ENCODE assay signal across 10 cellular contexts in genomic region chr22:42743501-42743991, GRCh38. TPM values are rescaled to one million over a fixed set of nuclear protein-coding genes. Genes with fewer than 3 reads are reported as not detected.
DNase-seq lines count a peak whose midpoint lies in the region; ATAC-seq and TF ChIP-seq lines count a peak whose summit lies in the region.
"Had no signal": no experiment of that assay in that cellular context is flagged by ENCODE, and none has a peak within 500 bp of the region (broad histone marks: within the 10 kb centered on the region; RNA-seq: fewer than 3 reads in every experiment).

No MANE protein-coding gene starts in this region.

- 0 out of 2 replicates have a peak, but pooled peaks cover 4% of the 10 kb centered on the region for H3F3A ChIP-seq in GM23338 (replicated peaks; ENCODE audit: low read depth)

- peaks cover 33% of the 10 kb centered on the region for H3K4me1 Mint-ChIP-seq in GM23338
- peaks cover 25% of the 10 kb centered on the region for H3K4me1 Mint-ChIP-seq in chondrocyte (ENCODE audit: low read depth)

- H3K36me3 Mint-ChIP-seq in GM23338 (ENCODE audit: low read depth) (no peaks in the 10 kb centered on the region), chondrocyte (ENCODE audit: low read depth) (no peaks in the 10 kb centered on the region)

- H3K27ac ChIP-seq in GM23338 (ENCODE audit: low read depth): no peak overlapping the region

- H3K27me3 Mint-ChIP-seq in GM23338 (ENCODE audit: insufficient read depth, low read depth, poor library complexity) (peaks cover 14% of the 10 kb centered on the region), chondrocyte (ENCODE audit: low read depth) (no peaks in the 10 kb centered on the region)

- no peak overlapping the region for H3K4me2 ChIP-seq in GM23338

- TF ChIP-seq CTCF in GM23338 (conservative IDR thresholded peaks at IDR 0.05; ENCODE audit: low read depth in 2 of 2) (no peak), chondrocyte (IDR thresholded peaks at IDR 0.05) (no peak)

- H3K9me3 Mint-ChIP-seq in GM23338: no peaks in the 10 kb centered on the region; the same call in 2 of the 3 replicates
- H3K9me3 Mint-ChIP-seq in chondrocyte (ENCODE audit: low read depth): no peaks in the 10 kb centered on the region
- H3K9me3 Mint-ChIP-seq: activated T-helper 2 cell treated with anti-CD3 and anti-CD28 coated beads, Interferon-gamma antibody, Interleukin-2, Interleukin-4, amounts not matched to agents 10 μg/mL and 5 μg/mL and 100 μg/mL, durations not matched to agents 14 hours and 24 hours and 36 hours had no signal

- H3K4me1 ChIP-seq in GM23338 (ENCODE audit: insufficient read depth): peaks cover 11% of the 10 kb centered on the region

- H3K27ac Mint-ChIP-seq in GM23338: no peak overlapping the region
- peak overlapping the region; percentile 89 for H3K27ac Mint-ChIP-seq in chondrocyte (ENCODE audit: unreplicated experiment)
- H3K27ac Mint-ChIP-seq: activated T-helper 2 cell treated with anti-CD3 and anti-CD28 coated beads, Interferon-gamma antibody, Interleukin-2, Interleukin-4, amounts not matched to agents 10 μg/mL and 5 μg/mL and 100 μg/mL, durations not matched to agents 14 hours and 24 hours and 36 hours had no signal

- H3K27me3 ChIP-seq in GM23338 (ENCODE audit: insufficient read depth): no peaks in the 10 kb centered on the region

- peak; percentile 48 for DNase-seq in GM23338 (ENCODE audit: low spot score)
- no peak for DNase-seq in chondrocyte (ENCODE audit: low spot score)
- DNase-seq in left kidney (ENCODE audit: low read depth, low spot score): peak; percentile 45
- DNase-seq in stromal cell of bone marrow (ENCODE audit: low read depth): peak; percentile 98
- no peak for DNase-seq in NK-92 treated with Interleukin-12 subunit alpha and Interleukin-12 subunit beta, amount 100 ng/mL, for 24 hours (lab: John Stamatoyannopoulos, UW)

- no peaks in the 10 kb centered on the region for H3K9me2 ChIP-seq in GM23338 (ENCODE audit: insufficient read depth)

- H4K20me1 ChIP-seq in GM23338 (replicated peaks; ENCODE audit: insufficient read depth): no peaks in the 10 kb centered on the region

- H3K4me3 Mint-ChIP-seq in GM23338 (no peak overlapping the region), chondrocyte (ENCODE audit: unreplicated experiment) (no peak overlapping the region)

- H2AFZ ChIP-seq in GM23338: peak overlapping the region; percentile 80

- ATAC-seq in GM23338 (peak; percentile 75), GM18907 (IDR thresholded peaks at IDR 0.05; ENCODE audit: unreplicated experiment) (no peak), GM18873 (IDR thresholded peaks at IDR 0.05; ENCODE audit: low FRiP score, unreplicated experiment) (no peak), HG02840 (IDR thresholded peaks at IDR 0.05; ENCODE audit: low FRiP score, unreplicated experiment) (no peak)

- no peak overlapping the region for H3K4me3 ChIP-seq in GM23338

- H3K79me2 ChIP-seq in GM23338 (replicated peaks; ENCODE audit: insufficient read depth): no peaks in the 10 kb centered on the region

- H3K36me3 ChIP-seq in GM23338 (ENCODE audit: insufficient read depth): no peaks in the 10 kb centered on the region

TF ChIP-seq in GM23338, 12 proteins besides CTCF, POLR2A, EP300 and RAD21:
- TF ChIP-seq CREB1 (CRISPR knock-in tag; IDR thresholded peaks at IDR 0.05; ENCODE audit: low read depth) (no peak), ZNF331 (CRISPR knock-in tag; IDR thresholded peaks at IDR 0.05; ENCODE audit: low read depth) (no peak), REST (IDR thresholded peaks at IDR 0.05; ENCODE audit: unreplicated experiment) (no peak), ZNF114 (CRISPR knock-in tag; IDR thresholded peaks at IDR 0.05) (no peak), STAT1 (IDR thresholded peaks at IDR 0.05; ENCODE audit: unreplicated experiment) (no peak), ETS1 (IDR thresholded peaks at IDR 0.05) (no peak), JUNB (IDR thresholded peaks at IDR 0.05; ENCODE audit: unreplicated experiment) (no peak), POLR2AphosphoS5 (IDR thresholded peaks at IDR 0.05; ENCODE audit: low read depth) (no peak), NANOG (IDR thresholded peaks at IDR 0.05; ENCODE audit: borderline replicate concordance) (no peak)

RNA-seq across cellular contexts. Expression of gene A4GALT, which starts 22.9 kb away (rescaled TPM):
- total RNA-seq in GM23338 (2014; rRNA removed; shearing (Covaris generic)): 12.7 and 16.2 TPM in 2 replicates
- 7.0 and 8.9 TPM in 2 replicates for polyA plus RNA-seq in GM23338 (2016; fragmentation: Nextera tagmentation; extraction: Ambion mirVana)
- 5.2 to 23.8 TPM (median 22.0 TPM) in 3 replicates for total RNA-seq in chondrocyte
- total RNA-seq: activated T-helper 2 cell treated with anti-CD3 and anti-CD28 coated beads, Interferon-gamma antibody, Interleukin-2, Interleukin-4, amounts not matched to agents 10 μg/mL and 5 μg/mL and 100 μg/mL, durations not matched to agents 14 hours and 24 hours and 36 hours; T-helper 1 cell treated with Interleukin-12 subunit alpha and Interleukin-12 subunit beta and Interleukin-4 antibody, amounts not matched to agents 30 ng/mL and 1 ng/mL, for 36 hours had no signal

Comparison
In these comparisons a context has a peak if more than half of its experiments do, and no peak if none do; other contexts are left out.
1. DNase-seq: peak in GM23338 (single experiment), left kidney (single experiment) and stromal cell of bone marrow (single experiment); none in chondrocyte (single experiment) and NK-92 treated with Interleukin-12 subunit alpha and Interleukin-12 subunit beta, amount 100 ng/mL, for 24 hours (single experiment).